ENCODE assay signal across 1 cellular context in the genomic region with DNA sequence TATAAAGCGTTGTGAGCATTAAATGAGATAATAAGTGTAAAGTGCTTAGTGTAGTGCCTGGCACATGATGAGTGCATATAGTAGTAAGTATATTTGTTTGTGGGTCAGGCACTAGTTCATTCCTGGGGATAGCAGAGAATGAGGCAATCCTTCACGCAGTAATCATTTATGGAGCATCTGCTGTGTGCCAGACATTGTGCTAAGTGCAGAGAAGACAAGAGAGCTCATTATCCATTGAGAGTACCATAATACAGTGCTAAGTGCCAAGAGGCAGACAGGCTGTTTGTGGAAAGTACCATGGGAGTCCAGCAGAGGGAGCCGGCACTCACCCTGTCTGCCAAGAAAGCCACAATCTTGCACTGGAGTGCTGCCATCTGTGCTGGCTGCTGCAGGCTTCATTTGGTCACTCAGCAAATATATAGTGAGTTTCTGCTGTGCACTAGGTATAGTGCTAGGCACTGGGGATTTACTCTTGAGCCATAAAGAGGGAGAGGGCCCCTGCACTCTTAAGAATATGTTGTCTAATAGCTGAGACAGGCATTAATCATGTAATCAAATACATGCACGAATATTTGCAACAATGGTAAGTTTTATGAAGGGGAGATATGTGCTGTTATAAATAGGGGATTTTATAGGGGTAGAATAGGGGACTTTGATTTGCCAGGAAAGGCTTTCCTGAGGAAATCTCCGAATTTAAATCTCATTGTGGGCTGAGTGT.
TF ChIP-seq lines count a peak whose summit lies in the region.

No MANE protein-coding gene starts in this region.

TF ChIP-seq in HepG2, 621 proteins besides CTCF, POLR2A, EP300 and RAD21 (continued from another document and continues in another):
- TF ChIP-seq, protein P1, sequence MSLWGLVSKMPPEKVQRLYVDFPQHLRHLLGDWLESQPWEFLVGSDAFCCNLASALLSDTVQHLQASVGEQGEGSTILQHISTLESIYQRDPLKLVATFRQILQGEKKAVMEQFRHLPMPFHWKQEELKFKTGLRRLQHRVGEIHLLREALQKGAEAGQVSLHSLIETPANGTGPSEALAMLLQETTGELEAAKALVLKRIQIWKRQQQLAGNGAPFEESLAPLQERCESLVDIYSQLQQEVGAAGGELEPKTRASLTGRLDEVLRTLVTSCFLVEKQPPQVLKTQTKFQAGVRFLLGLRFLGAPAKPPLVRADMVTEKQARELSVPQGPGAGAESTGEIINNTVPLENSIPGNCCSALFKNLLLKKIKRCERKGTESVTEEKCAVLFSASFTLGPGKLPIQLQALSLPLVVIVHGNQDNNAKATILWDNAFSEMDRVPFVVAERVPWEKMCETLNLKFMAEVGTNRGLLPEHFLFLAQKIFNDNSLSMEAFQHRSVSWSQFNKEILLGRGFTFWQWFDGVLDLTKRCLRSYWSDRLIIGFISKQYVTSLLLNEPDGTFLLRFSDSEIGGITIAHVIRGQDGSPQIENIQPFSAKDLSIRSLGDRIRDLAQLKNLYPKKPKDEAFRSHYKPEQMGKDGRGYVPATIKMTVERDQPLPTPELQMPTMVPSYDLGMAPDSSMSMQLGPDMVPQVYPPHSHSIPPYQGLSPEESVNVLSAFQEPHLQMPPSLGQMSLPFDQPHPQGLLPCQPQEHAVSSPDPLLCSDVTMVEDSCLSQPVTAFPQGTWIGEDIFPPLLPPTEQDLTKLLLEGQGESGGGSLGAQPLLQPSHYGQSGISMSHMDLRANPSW (CRISPR knock-in tag; IDR thresholded peaks at IDR 0.05; ENCODE audit: borderline replicate concordance), result no peak
- TF ChIP-seq BRD4 (CRISPR knock-in tag; IDR thresholded peaks at IDR 0.05) (no peak), ELF3 (CRISPR knock-in tag; IDR thresholded peaks at IDR 0.05) (0 out of 2 replicates have a peak, but pooled peaks have one; percentile 47), NPAS2 (CRISPR knock-in tag; IDR thresholded peaks at IDR 0.05; ENCODE audit: borderline replicate concordance) (no peak), KDM2A (CRISPR knock-in tag; IDR thresholded peaks at IDR 0.05; ENCODE audit: borderline replicate concordance, low read depth) (peak; percentile 41; the same call in 1 of the 2 replicates), NAIF1 (CRISPR knock-in tag; IDR thresholded peaks at IDR 0.05; ENCODE audit: borderline replicate concordance) (0 out of 2 replicates have a peak, but pooled peaks have one; percentile 28), ZNF773 (CRISPR knock-in tag; IDR thresholded peaks at IDR 0.05; ENCODE audit: borderline replicate concordance) (no peak), PAX8 (CRISPR knock-in tag; IDR thresholded peaks at IDR 0.05; ENCODE audit: borderline replicate concordance) (no peak), RARG (CRISPR knock-in tag; IDR thresholded peaks at IDR 0.05; ENCODE audit: low read depth) (no peak), MAF1 (CRISPR knock-in tag; IDR thresholded peaks at IDR 0.05; ENCODE audit: borderline replicate concordance) (no peak), FOXA1 (IDR thresholded peaks at IDR 0.05) (no peak), FOXA1 (CRISPR knock-in tag; IDR thresholded peaks at IDR 0.05) (no peak), ZNF614 (CRISPR knock-in tag; IDR thresholded peaks at IDR 0.05; ENCODE audit: borderline replicate concordance) (peak; percentile 68; the same call in 1 of the 2 replicates), ETV5 (CRISPR knock-in tag; IDR thresholded peaks at IDR 0.05; ENCODE audit: borderline replicate concordance) (peak; percentile 36; the same call in 1 of the 2 replicates), ZNF501 (CRISPR knock-in tag; IDR thresholded peaks at IDR 0.05) (no peak), ZKSCAN1 (IDR thresholded peaks at IDR 0.05; ENCODE audit: low read length) (no peak), ZNF790 (CRISPR knock-in tag; IDR thresholded peaks at IDR 0.05; ENCODE audit: borderline replicate concordance) (no peak), DNMT3B (CRISPR knock-in tag; conservative IDR thresholded peaks at IDR 0.05) (no peak), HMG20A (CRISPR knock-in tag; IDR thresholded peaks at IDR 0.05; ENCODE audit: borderline replicate concordance) (no peak), ZMYM4 (CRISPR knock-in tag; IDR thresholded peaks at IDR 0.05) (no peak), FLYWCH1 (CRISPR knock-in tag; IDR thresholded peaks at IDR 0.05) (no peak), KLF13 (CRISPR knock-in tag; IDR thresholded peaks at IDR 0.05) (no peak), RFXANK (CRISPR knock-in tag; IDR thresholded peaks at IDR 0.05) (0 out of 2 replicates have a peak, but pooled peaks have one; percentile 30)
- TF ChIP-seq, protein P2, sequence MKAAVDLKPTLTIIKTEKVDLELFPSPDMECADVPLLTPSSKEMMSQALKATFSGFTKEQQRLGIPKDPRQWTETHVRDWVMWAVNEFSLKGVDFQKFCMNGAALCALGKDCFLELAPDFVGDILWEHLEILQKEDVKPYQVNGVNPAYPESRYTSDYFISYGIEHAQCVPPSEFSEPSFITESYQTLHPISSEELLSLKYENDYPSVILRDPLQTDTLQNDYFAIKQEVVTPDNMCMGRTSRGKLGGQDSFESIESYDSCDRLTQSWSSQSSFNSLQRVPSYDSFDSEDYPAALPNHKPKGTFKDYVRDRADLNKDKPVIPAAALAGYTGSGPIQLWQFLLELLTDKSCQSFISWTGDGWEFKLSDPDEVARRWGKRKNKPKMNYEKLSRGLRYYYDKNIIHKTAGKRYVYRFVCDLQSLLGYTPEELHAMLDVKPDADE (CRISPR knock-in tag; IDR thresholded peaks at IDR 0.05), result no peak
- TF ChIP-seq, protein P3, sequence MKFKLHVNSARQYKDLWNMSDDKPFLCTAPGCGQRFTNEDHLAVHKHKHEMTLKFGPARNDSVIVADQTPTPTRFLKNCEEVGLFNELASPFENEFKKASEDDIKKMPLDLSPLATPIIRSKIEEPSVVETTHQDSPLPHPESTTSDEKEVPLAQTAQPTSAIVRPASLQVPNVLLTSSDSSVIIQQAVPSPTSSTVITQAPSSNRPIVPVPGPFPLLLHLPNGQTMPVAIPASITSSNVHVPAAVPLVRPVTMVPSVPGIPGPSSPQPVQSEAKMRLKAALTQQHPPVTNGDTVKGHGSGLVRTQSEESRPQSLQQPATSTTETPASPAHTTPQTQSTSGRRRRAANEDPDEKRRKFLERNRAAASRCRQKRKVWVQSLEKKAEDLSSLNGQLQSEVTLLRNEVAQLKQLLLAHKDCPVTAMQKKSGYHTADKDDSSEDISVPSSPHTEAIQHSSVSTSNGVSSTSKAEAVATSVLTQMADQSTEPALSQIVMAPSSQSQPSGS (CRISPR knock-in tag; IDR thresholded peaks at IDR 0.05), result 0 out of 2 replicates have a peak, but pooled peaks have one; percentile 27
- TF ChIP-seq, protein P4, sequence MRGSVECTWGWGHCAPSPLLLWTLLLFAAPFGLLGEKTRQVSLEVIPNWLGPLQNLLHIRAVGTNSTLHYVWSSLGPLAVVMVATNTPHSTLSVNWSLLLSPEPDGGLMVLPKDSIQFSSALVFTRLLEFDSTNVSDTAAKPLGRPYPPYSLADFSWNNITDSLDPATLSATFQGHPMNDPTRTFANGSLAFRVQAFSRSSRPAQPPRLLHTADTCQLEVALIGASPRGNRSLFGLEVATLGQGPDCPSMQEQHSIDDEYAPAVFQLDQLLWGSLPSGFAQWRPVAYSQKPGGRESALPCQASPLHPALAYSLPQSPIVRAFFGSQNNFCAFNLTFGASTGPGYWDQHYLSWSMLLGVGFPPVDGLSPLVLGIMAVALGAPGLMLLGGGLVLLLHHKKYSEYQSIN (CRISPR knock-in tag; IDR thresholded peaks at IDR 0.05; ENCODE audit: borderline replicate concordance), result no peak
- TF ChIP-seq, protein P5, sequence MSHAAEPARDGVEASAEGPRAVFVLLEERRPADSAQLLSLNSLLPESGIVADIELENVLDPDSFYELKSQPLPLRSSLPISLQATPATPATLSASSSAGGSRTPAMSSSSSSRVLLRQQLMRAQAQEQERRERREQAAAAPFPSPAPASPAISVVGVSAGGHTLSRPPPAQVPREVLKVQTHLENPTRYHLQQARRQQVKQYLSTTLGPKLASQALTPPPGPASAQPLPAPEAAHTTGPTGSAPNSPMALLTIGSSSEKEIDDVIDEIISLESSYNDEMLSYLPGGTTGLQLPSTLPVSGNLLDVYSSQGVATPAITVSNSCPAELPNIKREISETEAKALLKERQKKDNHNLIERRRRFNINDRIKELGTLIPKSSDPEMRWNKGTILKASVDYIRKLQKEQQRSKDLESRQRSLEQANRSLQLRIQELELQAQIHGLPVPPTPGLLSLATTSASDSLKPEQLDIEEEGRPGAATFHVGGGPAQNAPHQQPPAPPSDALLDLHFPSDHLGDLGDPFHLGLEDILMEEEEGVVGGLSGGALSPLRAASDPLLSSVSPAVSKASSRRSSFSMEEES (CRISPR knock-in tag; IDR thresholded peaks at IDR 0.05), result no peak
- TF ChIP-seq, protein P6, sequence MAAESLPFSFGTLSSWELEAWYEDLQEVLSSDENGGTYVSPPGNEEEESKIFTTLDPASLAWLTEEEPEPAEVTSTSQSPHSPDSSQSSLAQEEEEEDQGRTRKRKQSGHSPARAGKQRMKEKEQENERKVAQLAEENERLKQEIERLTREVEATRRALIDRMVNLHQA (CRISPR knock-in tag; IDR thresholded peaks at IDR 0.05), result no peak
- TF ChIP-seq, protein P7, sequence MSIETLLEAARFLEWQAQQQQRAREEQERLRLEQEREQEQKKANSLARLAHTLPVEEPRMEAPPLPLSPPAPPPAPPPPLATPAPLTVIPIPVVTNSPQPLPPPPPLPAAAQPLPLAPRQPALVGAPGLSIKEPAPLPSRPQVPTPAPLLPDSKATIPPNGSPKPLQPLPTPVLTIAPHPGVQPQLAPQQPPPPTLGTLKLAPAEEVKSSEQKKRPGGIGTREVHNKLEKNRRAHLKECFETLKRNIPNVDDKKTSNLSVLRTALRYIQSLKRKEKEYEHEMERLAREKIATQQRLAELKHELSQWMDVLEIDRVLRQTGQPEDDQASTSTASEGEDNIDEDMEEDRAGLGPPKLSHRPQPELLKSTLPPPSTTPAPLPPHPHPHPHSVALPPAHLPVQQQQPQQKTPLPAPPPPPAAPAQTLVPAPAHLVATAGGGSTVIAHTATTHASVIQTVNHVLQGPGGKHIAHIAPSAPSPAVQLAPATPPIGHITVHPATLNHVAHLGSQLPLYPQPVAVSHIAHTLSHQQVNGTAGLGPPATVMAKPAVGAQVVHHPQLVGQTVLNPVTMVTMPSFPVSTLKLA (IDR thresholded peaks at IDR 0.05), result no peak
- TF ChIP-seq, protein P8, sequence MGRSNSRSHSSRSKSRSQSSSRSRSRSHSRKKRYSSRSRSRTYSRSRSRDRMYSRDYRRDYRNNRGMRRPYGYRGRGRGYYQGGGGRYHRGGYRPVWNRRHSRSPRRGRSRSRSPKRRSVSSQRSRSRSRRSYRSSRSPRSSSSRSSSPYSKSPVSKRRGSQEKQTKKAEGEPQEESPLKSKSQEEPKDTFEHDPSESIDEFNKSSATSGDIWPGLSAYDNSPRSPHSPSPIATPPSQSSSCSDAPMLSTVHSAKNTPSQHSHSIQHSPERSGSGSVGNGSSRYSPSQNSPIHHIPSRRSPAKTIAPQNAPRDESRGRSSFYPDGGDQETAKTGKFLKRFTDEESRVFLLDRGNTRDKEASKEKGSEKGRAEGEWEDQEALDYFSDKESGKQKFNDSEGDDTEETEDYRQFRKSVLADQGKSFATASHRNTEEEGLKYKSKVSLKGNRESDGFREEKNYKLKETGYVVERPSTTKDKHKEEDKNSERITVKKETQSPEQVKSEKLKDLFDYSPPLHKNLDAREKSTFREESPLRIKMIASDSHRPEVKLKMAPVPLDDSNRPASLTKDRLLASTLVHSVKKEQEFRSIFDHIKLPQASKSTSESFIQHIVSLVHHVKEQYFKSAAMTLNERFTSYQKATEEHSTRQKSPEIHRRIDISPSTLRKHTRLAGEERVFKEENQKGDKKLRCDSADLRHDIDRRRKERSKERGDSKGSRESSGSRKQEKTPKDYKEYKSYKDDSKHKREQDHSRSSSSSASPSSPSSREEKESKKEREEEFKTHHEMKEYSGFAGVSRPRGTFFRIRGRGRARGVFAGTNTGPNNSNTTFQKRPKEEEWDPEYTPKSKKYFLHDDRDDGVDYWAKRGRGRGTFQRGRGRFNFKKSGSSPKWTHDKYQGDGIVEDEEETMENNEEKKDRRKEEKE (IDR thresholded peaks at IDR 0.05), result no peak
- TF ChIP-seq, protein P9, sequence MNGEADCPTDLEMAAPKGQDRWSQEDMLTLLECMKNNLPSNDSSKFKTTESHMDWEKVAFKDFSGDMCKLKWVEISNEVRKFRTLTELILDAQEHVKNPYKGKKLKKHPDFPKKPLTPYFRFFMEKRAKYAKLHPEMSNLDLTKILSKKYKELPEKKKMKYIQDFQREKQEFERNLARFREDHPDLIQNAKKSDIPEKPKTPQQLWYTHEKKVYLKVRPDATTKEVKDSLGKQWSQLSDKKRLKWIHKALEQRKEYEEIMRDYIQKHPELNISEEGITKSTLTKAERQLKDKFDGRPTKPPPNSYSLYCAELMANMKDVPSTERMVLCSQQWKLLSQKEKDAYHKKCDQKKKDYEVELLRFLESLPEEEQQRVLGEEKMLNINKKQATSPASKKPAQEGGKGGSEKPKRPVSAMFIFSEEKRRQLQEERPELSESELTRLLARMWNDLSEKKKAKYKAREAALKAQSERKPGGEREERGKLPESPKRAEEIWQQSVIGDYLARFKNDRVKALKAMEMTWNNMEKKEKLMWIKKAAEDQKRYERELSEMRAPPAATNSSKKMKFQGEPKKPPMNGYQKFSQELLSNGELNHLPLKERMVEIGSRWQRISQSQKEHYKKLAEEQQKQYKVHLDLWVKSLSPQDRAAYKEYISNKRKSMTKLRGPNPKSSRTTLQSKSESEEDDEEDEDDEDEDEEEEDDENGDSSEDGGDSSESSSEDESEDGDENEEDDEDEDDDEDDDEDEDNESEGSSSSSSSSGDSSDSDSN (CRISPR knock-in tag; IDR thresholded peaks at IDR 0.05), result no peak
- TF ChIP-seq, protein P10, sequence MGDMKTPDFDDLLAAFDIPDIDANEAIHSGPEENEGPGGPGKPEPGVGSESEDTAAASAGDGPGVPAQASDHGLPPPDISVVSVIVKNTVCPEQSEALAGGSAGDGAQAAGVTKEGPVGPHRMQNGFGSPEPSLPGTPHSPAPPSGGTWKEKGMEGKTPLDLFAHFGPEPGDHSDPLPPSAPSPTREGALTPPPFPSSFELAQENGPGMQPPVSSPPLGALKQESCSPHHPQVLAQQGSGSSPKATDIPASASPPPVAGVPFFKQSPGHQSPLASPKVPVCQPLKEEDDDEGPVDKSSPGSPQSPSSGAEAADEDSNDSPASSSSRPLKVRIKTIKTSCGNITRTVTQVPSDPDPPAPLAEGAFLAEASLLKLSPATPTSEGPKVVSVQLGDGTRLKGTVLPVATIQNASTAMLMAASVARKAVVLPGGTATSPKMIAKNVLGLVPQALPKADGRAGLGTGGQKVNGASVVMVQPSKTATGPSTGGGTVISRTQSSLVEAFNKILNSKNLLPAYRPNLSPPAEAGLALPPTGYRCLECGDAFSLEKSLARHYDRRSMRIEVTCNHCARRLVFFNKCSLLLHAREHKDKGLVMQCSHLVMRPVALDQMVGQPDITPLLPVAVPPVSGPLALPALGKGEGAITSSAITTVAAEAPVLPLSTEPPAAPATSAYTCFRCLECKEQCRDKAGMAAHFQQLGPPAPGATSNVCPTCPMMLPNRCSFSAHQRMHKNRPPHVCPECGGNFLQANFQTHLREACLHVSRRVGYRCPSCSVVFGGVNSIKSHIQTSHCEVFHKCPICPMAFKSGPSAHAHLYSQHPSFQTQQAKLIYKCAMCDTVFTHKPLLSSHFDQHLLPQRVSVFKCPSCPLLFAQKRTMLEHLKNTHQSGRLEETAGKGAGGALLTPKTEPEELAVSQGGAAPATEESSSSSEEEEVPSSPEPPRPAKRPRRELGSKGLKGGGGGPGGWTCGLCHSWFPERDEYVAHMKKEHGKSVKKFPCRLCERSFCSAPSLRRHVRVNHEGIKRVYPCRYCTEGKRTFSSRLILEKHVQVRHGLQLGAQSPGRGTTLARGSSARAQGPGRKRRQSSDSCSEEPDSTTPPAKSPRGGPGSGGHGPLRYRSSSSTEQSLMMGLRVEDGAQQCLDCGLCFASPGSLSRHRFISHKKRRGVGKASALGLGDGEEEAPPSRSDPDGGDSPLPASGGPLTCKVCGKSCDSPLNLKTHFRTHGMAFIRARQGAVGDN (CRISPR knock-in tag; IDR thresholded peaks at IDR 0.05), result no peak
